ENCODE assay signal across 8 cellular contexts in the genomic region with DNA sequence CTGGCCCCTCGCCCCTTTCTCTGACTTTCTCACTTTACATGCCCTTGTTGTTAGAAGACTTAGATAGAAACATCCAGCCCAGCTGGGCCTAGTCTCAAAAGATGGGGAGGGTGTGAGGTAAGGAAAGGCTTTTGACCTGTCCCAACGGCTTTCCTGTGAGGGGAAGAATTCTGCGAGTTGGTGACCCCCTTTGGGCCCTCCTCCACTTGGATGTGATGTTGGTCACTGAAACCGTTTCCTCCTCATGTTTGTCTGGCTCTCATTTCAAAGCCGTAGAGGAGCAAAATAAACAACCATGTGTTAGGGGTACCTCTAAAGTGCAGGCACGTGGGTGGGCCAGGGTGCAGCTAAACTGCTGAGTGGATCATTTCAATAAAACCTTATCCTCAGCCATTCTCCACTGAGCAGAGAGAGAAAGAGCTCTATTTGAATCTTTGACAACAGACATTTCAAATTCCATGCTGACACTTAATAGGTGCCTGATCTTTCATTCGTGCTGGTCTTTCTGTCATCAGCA.
DNase-seq lines count a peak whose midpoint lies in the region; ATAC-seq lines count a peak whose summit lies in the region.

No MANE protein-coding gene starts in this region.

- H3K27ac ChIP-seq in HUES48 (ENCODE audit: low read depth, low read length) (peak overlapping the region; percentile 89), iPS DF 6.9 (ENCODE audit: low read length) (no peak overlapping the region)

- H3K9me3 ChIP-seq in HUES48 (ENCODE audit: control insufficient read depth, insufficient read depth, low read length) = no peaks in the 10 kb centered on the region
- H3K9me3 ChIP-seq in iPS DF 6.9 (ENCODE audit: control insufficient read depth, insufficient read depth, low read length) = no peaks in the 10 kb centered on the region

- H3K27me3 Mint-ChIP-seq in activated T-cell treated with anti-CD3 and anti-CD28 coated beads, Interleukin-2, amount 50 U/mL, for 4 hours (ENCODE audit: low read depth) = no peaks in the 10 kb centered on the region

- H3K4me3 Mint-ChIP-seq in activated T-cell treated with anti-CD3 and anti-CD28 coated beads, Interleukin-2, amount 50 U/mL, for 4 hours = peak overlapping the region; percentile 96

- H3K36me3 ChIP-seq in HUES48 (ENCODE audit: control insufficient read depth, insufficient read depth, low read length) = no peaks in the 10 kb centered on the region
- no peaks in the 10 kb centered on the region; the same call in 1 of the 2 replicates for H3K36me3 ChIP-seq in iPS DF 6.9 (ENCODE audit: control insufficient read depth, insufficient read depth, low read length)

- H3K4me1 Mint-ChIP-seq in activated T-cell treated with anti-CD3 and anti-CD28 coated beads, Interleukin-2, amount 50 U/mL, for 4 hours (ENCODE audit: low read depth) = peaks cover 67% of the 10 kb centered on the region

- H3K36me3 Mint-ChIP-seq in activated T-cell treated with anti-CD3 and anti-CD28 coated beads, Interleukin-2, amount 50 U/mL, for 4 hours (ENCODE audit: insufficient read depth) = no peaks in the 10 kb centered on the region

- peak; percentile 23 for DNase-seq in activated T-cell treated with anti-CD3 and anti-CD28 coated beads, Interleukin-2, amount 50 U/mL, for 4 hours
- no peak for DNase-seq in iPS DF 6.9 (ENCODE audit: low read depth, low spot score)
- DNase-seq in stimulated activated CD4-positive, alpha-beta T cell treated with anti-CD3 and anti-CD28 coated beads, Interleukin-4, amount 100 ng/mL, for 1 hour = peak; percentile 25
- no peak for DNase-seq in GM03348 (ENCODE audit: low spot score)
- no peak for DNase-seq in NCI-H146 treated with DMSO at 0.1 percent for 48 hours (lab: John Stamatoyannopoulos, UW; ENCODE audit: unreplicated experiment)
- DNase-seq in NCI-H2227 (lab: John Stamatoyannopoulos, UW; ENCODE audit: unreplicated experiment) = no peak

- no peak for ATAC-seq in activated T-cell treated with anti-CD3 and anti-CD28 coated beads, Interleukin-2, amount 50 U/mL, for 4 hours
- ATAC-seq in GM19328 (IDR thresholded peaks at IDR 0.05; ENCODE audit: unreplicated experiment) = no peak

- H3K27me3 ChIP-seq in HUES48 (ENCODE audit: control insufficient read depth, insufficient read depth, low read length) = no peaks in the 10 kb centered on the region
- no peaks in the 10 kb centered on the region for H3K27me3 ChIP-seq in iPS DF 6.9 (ENCODE audit: control insufficient read depth, insufficient read depth, low read length)

- H3K4me3 ChIP-seq in HUES48 (ENCODE audit: low read depth, low read length) (peak overlapping the region; percentile 61), iPS DF 6.9 (ENCODE audit: low read length) (peak overlapping the region; percentile 10; the same call in 1 of the 2 replicates)

- no CpG with 5 or more reads among the region's 7 CpGs for WGBS in iPS DF 6.9 (ENCODE audit: insufficient coverage, insufficient read length)

- H3K9ac ChIP-seq in HUES48 (ENCODE audit: low read depth, low read length) = peak overlapping the region; percentile 57

- H3K4me1 ChIP-seq in HUES48 (ENCODE audit: control insufficient read depth, insufficient read depth, low read length) (peaks cover 50% of the 10 kb centered on the region), iPS DF 6.9 (ENCODE audit: control insufficient read depth, insufficient read depth, low read length) (peaks cover 10% of the 10 kb centered on the region; the same call in 1 of the 2 replicates)

- no peaks in the 10 kb centered on the region for H3K9me3 Mint-ChIP-seq in activated T-cell treated with anti-CD3 and anti-CD28 coated beads, Interleukin-2, amount 50 U/mL, for 4 hours

Comparison
In these comparisons a context has a peak if more than half of its experiments do, and no peak if none do; other contexts are left out.
1. DNase-seq: peak in activated T-cell treated with anti-CD3 and anti-CD28 coated beads, Interleukin-2, amount 50 U/mL, for 4 hours (single experiment) and stimulated activated CD4-positive, alpha-beta T cell treated with anti-CD3 and anti-CD28 coated beads, Interleukin-4, amount 100 ng/mL, for 1 hour (single experiment); none in iPS DF 6.9 (single experiment), GM03348 (single experiment), NCI-H146 treated with DMSO at 0.1 percent for 48 hours (single experiment) and NCI-H2227 (single experiment).